ENCODE assay signal across 8 cellular contexts in the genomic region with DNA sequence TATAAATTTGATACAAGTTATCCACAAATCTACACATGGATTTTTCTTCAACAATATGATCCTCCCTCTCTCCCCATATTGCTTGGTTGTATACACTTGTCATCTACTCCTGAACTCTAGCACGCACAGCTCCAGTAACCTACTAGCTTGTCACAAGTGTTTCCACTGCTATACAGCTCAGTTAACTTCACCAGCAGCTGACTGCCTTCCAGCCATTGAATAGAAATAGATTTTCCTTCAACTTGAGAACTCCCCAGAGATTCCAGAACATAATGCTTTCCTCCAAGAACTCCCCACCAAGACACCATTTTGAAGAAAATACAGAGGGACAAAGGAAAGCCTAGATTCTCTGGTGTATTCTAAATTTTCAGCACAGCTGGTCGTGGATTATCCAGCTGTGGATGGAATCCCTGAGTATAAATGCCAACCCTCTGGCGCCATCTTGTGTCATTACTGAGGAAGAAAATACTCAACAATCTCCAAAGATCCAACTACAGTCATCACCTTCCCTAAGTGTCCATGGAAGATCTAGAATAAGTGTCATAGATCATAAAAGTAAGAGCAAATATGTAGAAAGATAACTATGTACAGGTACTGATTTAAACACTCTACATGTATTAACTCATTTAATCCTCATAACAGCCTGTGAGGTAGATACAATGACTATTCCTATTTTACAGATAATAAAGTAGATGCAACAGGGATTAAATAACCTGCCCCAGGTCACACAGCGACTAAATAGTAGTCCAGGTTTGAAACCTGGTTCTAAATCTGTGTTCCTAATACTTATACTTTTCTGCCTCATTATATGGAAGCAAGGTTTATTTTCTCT.
DNase-seq lines count a peak whose midpoint lies in the region; ATAC-seq and TF ChIP-seq lines count a peak whose summit lies in the region.

No MANE protein-coding gene starts in this region.

- no peaks in the 10 kb centered on the region for H3K27me3 ChIP-seq in heart right ventricle

- TF ChIP-seq CTCF in GM12875 (IDR thresholded peaks at IDR 0.05; ENCODE audit: borderline replicate concordance, insufficient read depth, low read depth, low read length) (peak; percentile 37; the same call in 1 of the 2 replicates), heart right ventricle (IDR thresholded peaks at IDR 0.05) (peak; percentile 42 to 88 (median 80))

- no peak for ATAC-seq in activated CD8-positive, alpha-beta T cell treated with anti-CD3 and anti-CD28 coated beads, Interleukin-2, amount 10 ng/mL, durations not matched to agents 7 days and 5 days
- ATAC-seq in heart right ventricle: peak in 7 of 8 donors; percentile 67 to 87 (median 73)
- ATAC-seq in stimulated activated naive B cell treated with anti-CD40 and anti-IgM and Interleukin-4, amounts not matched to agents 10 μg/mL and 1 μg/mL and 100 μg/mL, for 72 hours (replicated peaks): no peak

- intact Hi-C loops in heart right ventricle (cut with DNase I): loop anchor here (1.0 to 10.0 kb wide), 17 partner anchors 151 to 1811 kb away; a partner anchor contains a TSS

- H3K4me3 ChIP-seq in GM12875 (ENCODE audit: low read depth, low read length) (no peak overlapping the region), heart right ventricle (no peak overlapping the region)

- DNase-seq in ACHN: peak; percentile 37
- peak; percentile 57 for DNase-seq in NCI-H2029 treated with DMSO at 0.1 percent for 48 hours (lab: John Stamatoyannopoulos, UW)
- peak; percentile 22 for DNase-seq in activated CD8-positive, alpha-beta T cell treated with anti-CD3 and anti-CD28 coated beads, Interleukin-2, amount 10 ng/mL, durations not matched to agents 7 days and 5 days
- DNase-seq in heart right ventricle: peak in 1 of 2 donors; percentile 67
- peak; percentile 37 for DNase-seq in putamen (ENCODE audit: low spot score)
- no peak for DNase-seq in activated effector memory CD4-positive, alpha-beta T cell treated with anti-CD3 and anti-CD28 coated beads, Interleukin-2, amount 50 U/mL, for 16 hours
- no peak for DNase-seq in stimulated activated naive B cell treated with anti-CD40 and anti-IgM and Interleukin-4, amounts not matched to agents 10 μg/mL and 1 μg/mL and 100 μg/mL, for 72 hours

- no peaks in the 10 kb centered on the region for H3K9me3 Mint-ChIP-seq in activated CD8-positive, alpha-beta T cell treated with anti-CD3 and anti-CD28 coated beads, Interleukin-2, amount 10 ng/mL, durations not matched to agents 7 days and 5 days (ENCODE audit: insufficient read depth)
- H3K9me3 Mint-ChIP-seq in stimulated activated naive B cell treated with anti-CD40 and anti-IgM and Interleukin-4, amounts not matched to agents 10 μg/mL and 1 μg/mL and 100 μg/mL, for 72 hours: no peaks in the 10 kb centered on the region

- H3K27ac Mint-ChIP-seq in activated CD8-positive, alpha-beta T cell treated with anti-CD3 and anti-CD28 coated beads, Interleukin-2, amount 10 ng/mL, durations not matched to agents 7 days and 5 days: no peak overlapping the region
- H3K27ac Mint-ChIP-seq in stimulated activated naive B cell treated with anti-CD40 and anti-IgM and Interleukin-4, amounts not matched to agents 10 μg/mL and 1 μg/mL and 100 μg/mL, for 72 hours: no peak overlapping the region

- no peak overlapping the region for H3K27ac ChIP-seq in heart right ventricle

- H3K36me3 Mint-ChIP-seq in activated CD8-positive, alpha-beta T cell treated with anti-CD3 and anti-CD28 coated beads, Interleukin-2, amount 10 ng/mL, durations not matched to agents 7 days and 5 days (ENCODE audit: low read depth): no peaks in the 10 kb centered on the region
- no peaks in the 10 kb centered on the region for H3K36me3 Mint-ChIP-seq in stimulated activated naive B cell treated with anti-CD40 and anti-IgM and Interleukin-4, amounts not matched to agents 10 μg/mL and 1 μg/mL and 100 μg/mL, for 72 hours

- H3K9me3 ChIP-seq in heart right ventricle: no peaks in the 10 kb centered on the region

- CTCF ChIA-PET in activated CD8-positive, alpha-beta T cell treated with anti-CD3 and anti-CD28 coated beads, Interleukin-2, amount 10 ng/mL, durations not matched to agents 7 days and 5 days (lab: Charles Lee): interaction anchor here (0.7 kb wide), 1 partner anchor 343 kb away, joined by 3 read pairs; no protein-coding TSS in a partner anchor

- peaks cover 0 to 10% (median 0%) of the 10 kb centered on the region in 9 donors for H3K36me3 ChIP-seq in heart right ventricle

- H3K4me1 ChIP-seq in heart right ventricle: peaks cover 0 to 6% (median 0%) of the 10 kb centered on the region in 9 donors

- H3K27me3 Mint-ChIP-seq in activated CD8-positive, alpha-beta T cell treated with anti-CD3 and anti-CD28 coated beads, Interleukin-2, amount 10 ng/mL, durations not matched to agents 7 days and 5 days (ENCODE audit: low read depth): no peaks in the 10 kb centered on the region
- H3K27me3 Mint-ChIP-seq in stimulated activated naive B cell treated with anti-CD40 and anti-IgM and Interleukin-4, amounts not matched to agents 10 μg/mL and 1 μg/mL and 100 μg/mL, for 72 hours: no peaks in the 10 kb centered on the region

- POLR2A ChIA-PET in activated CD8-positive, alpha-beta T cell treated with anti-CD3 and anti-CD28 coated beads, Interleukin-2, amount 10 ng/mL, durations not matched to agents 7 days and 5 days (lab: Charles Lee): no interaction called here

- H3K4me1 Mint-ChIP-seq in activated CD8-positive, alpha-beta T cell treated with anti-CD3 and anti-CD28 coated beads, Interleukin-2, amount 10 ng/mL, durations not matched to agents 7 days and 5 days (ENCODE audit: low read depth): no peaks in the 10 kb centered on the region
- no peaks in the 10 kb centered on the region for H3K4me1 Mint-ChIP-seq in stimulated activated naive B cell treated with anti-CD40 and anti-IgM and Interleukin-4, amounts not matched to agents 10 μg/mL and 1 μg/mL and 100 μg/mL, for 72 hours

- in situ Hi-C loops in ACHN (cut with HindIII; ENCODE audit: low pct_ligation_motif_present, low pct_unique_long_range_greater_than_20kb, low sequenced_read_pairs): loop anchor here (25.0 kb wide), 1 partner anchor 349 kb away; no protein-coding TSS in a partner anchor

- H3K4me3 Mint-ChIP-seq in activated CD8-positive, alpha-beta T cell treated with anti-CD3 and anti-CD28 coated beads, Interleukin-2, amount 10 ng/mL, durations not matched to agents 7 days and 5 days: no peak overlapping the region
- H3K4me3 Mint-ChIP-seq in stimulated activated naive B cell treated with anti-CD40 and anti-IgM and Interleukin-4, amounts not matched to agents 10 μg/mL and 1 μg/mL and 100 μg/mL, for 72 hours: no peak overlapping the region

- 18 to 25% methylated on average over 4 of the region's 4 CpGs for WGBS in heart right ventricle, 2 donors

Comparison
In these comparisons a context has a peak if more than half of its experiments do, and no peak if none do; other contexts are left out.
1. DNase-seq: peak in ACHN (single experiment), NCI-H2029 treated with DMSO at 0.1 percent for 48 hours (single experiment), activated CD8-positive, alpha-beta T cell treated with anti-CD3 and anti-CD28 coated beads, Interleukin-2, amount 10 ng/mL, durations not matched to agents 7 days and 5 days (single experiment) and putamen (single experiment); none in activated effector memory CD4-positive, alpha-beta T cell treated with anti-CD3 and anti-CD28 coated beads, Interleukin-2, amount 50 U/mL, for 16 hours (single experiment) and stimulated activated naive B cell treated with anti-CD40 and anti-IgM and Interleukin-4, amounts not matched to agents 10 μg/mL and 1 μg/mL and 100 μg/mL, for 72 hours (single experiment).
2. ATAC-seq: peak in heart right ventricle (7 of 8); none in activated CD8-positive, alpha-beta T cell treated with anti-CD3 and anti-CD28 coated beads, Interleukin-2, amount 10 ng/mL, durations not matched to agents 7 days and 5 days (single experiment) and stimulated activated naive B cell treated with anti-CD40 and anti-IgM and Interleukin-4, amounts not matched to agents 10 μg/mL and 1 μg/mL and 100 μg/mL, for 72 hours (0 of 2).